In the genomic region with DNA sequence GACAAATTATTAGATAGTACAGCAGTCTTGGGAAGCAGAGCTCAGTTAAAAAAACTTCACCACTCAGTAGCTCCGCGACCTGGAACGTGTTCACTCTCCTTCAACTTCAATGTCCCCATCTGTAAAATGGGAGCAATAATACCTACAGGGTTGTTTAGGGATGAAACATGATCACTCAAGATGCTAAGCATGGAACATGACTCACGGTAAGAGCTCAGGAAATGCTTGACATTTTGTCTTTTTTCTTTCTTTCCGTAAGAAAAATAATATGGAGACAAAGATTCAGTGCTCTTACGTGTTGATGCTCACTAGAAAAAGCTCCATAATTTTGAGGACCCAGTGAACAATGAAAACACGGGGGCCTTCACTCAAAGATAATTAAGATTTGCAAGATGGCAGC, we compare ENCODE assay signal across 25 cellular contexts.
"Had no signal": no experiment of that assay in that cellular context is flagged by ENCODE, and none has a peak within 500 bp of the region (broad histone marks: within the 10 kb centered on the region; RNA-seq: fewer than 3 reads in every experiment).

No MANE protein-coding gene starts in this region.

- ATAC-seq: activated CD8-positive, alpha-beta T cell treated with anti-CD3 and anti-CD28 coated beads, Interleukin-2, amount 10 ng/mL, durations not matched to agents 7 days and 5 days; left lobe of liver; lower lobe of right lung; naive thymus-derived CD8-positive, alpha-beta T cell; psoas muscle; right cardiac atrium had no signal

- H3K27ac Mint-ChIP-seq: activated CD4-positive, alpha-beta T cell treated with anti-CD3 and anti-CD28 coated beads, Interleukin-2, amount 10 ng/mL, durations not matched to agents 7 days and 5 days; activated CD8-positive, alpha-beta T cell treated with anti-CD3 and anti-CD28 coated beads, Interleukin-2, amount 10 ng/mL, durations not matched to agents 7 days and 5 days; activated naive CD4-positive, alpha-beta T cell treated with anti-CD3 and anti-CD28 coated beads, Interleukin-2, amount 50 U/mL, for 24 hours; endodermal cell; naive thymus-derived CD8-positive, alpha-beta T cell; stimulated activated naive CD8-positive, alpha-beta T cell treated with anti-CD3 and anti-CD28 coated beads, Interleukin-15, Interleukin-2, amounts not matched to agents 100 ng/mL and 50 ng/mL, for 24 hours; T-helper 2 cell treated with Interferon-gamma antibody and Interleukin-4, amounts not matched to agents 5 μg/mL and 100 μg/mL, for 36 hours had no signal

- DNase-seq: activated CD4-positive, alpha-beta T cell treated with anti-CD3 and anti-CD28 coated beads, Interleukin-2, amount 10 ng/mL, durations not matched to agents 7 days and 5 days; activated CD4-positive, CD25-positive, alpha-beta regulatory T cell treated with anti-CD3 and anti-CD28 coated beads, Interleukin-2, amount 50 U/mL, for 72 hours; activated CD8-positive, alpha-beta T cell treated with anti-CD3 and anti-CD28 coated beads, Interleukin-2, amount 10 ng/mL, durations not matched to agents 7 days and 5 days; activated gamma-delta T cell treated with Interleukin-2 at 50 U/mL for 16 hours; activated T-cell treated with anti-CD3 and anti-CD28 coated beads, Interleukin-2, amount 50 U/mL, for 1 hour; anterior cingulate cortex; cortex of kidney; endodermal cell; foreskin fibroblast; lower lobe of right lung; naive thymus-derived CD8-positive, alpha-beta T cell; ovary; psoas muscle; right cardiac atrium; stimulated activated CD4-positive, alpha-beta T cell treated with anti-CD3 and anti-CD28 coated beads, Interleukin-1b, Interleukin-23, amount 100 ng/mL, for 48 hours; substantia nigra; tibial artery; WERI-Rb-1 had no signal

- H3K9me3 Mint-ChIP-seq: central memory CD8-positive, alpha-beta T cell; endodermal cell; stimulated activated naive CD8-positive, alpha-beta T cell treated with anti-CD3 and anti-CD28 coated beads, Interleukin-15, Interleukin-2, amounts not matched to agents 100 ng/mL and 50 ng/mL, for 24 hours had no signal

- H3K27ac ChIP-seq: breast epithelium, lower lobe of right lung, ovary, psoas muscle, skin epidermis, WERI-Rb-1 had no signal

- H3K36me3 ChIP-seq: breast epithelium, lower lobe of right lung, ovary, tibial artery, WERI-Rb-1 had no signal

- H3K4me3 ChIP-seq: breast epithelium, lower lobe of right lung, ovary, psoas muscle, skin epidermis, tibial artery had no signal

- H3K27me3 ChIP-seq: breast epithelium, ovary, tibial artery had no signal

- H3K4me1 ChIP-seq: breast epithelium, lower lobe of right lung, psoas muscle had no signal

- H3K9me3 ChIP-seq: breast epithelium, lower lobe of right lung, ovary, psoas muscle, tibial artery had no signal

- H3K27me3 Mint-ChIP-seq: activated CD4-positive, alpha-beta T cell treated with anti-CD3 and anti-CD28 coated beads, Interleukin-2, amount 10 ng/mL, durations not matched to agents 7 days and 5 days had no signal

- H3K4me3 Mint-ChIP-seq: activated CD4-positive, alpha-beta T cell treated with anti-CD3 and anti-CD28 coated beads, Interleukin-2, amount 10 ng/mL, durations not matched to agents 7 days and 5 days; activated CD8-positive, alpha-beta T cell treated with anti-CD3 and anti-CD28 coated beads, Interleukin-2, amount 10 ng/mL, durations not matched to agents 7 days and 5 days; activated naive CD4-positive, alpha-beta T cell treated with anti-CD3 and anti-CD28 coated beads, Interleukin-2, amount 50 U/mL, for 24 hours; central memory CD8-positive, alpha-beta T cell; endodermal cell; naive thymus-derived CD8-positive, alpha-beta T cell; stimulated activated naive CD8-positive, alpha-beta T cell treated with anti-CD3 and anti-CD28 coated beads, Interleukin-15, Interleukin-2, amounts not matched to agents 100 ng/mL and 50 ng/mL, for 24 hours; T-helper 2 cell treated with Interferon-gamma antibody and Interleukin-4, amounts not matched to agents 5 μg/mL and 100 μg/mL, for 36 hours had no signal

- H3K4me1 Mint-ChIP-seq: activated CD4-positive, alpha-beta T cell treated with anti-CD3 and anti-CD28 coated beads, Interleukin-2, amount 10 ng/mL, durations not matched to agents 7 days and 5 days; activated naive CD4-positive, alpha-beta T cell treated with anti-CD3 and anti-CD28 coated beads, Interleukin-2, amount 50 U/mL, for 24 hours; central memory CD8-positive, alpha-beta T cell; endodermal cell; naive thymus-derived CD8-positive, alpha-beta T cell had no signal
